ENCODE assay signal across 10 cellular contexts in genomic region chr1:25017436-25018109, GRCh38.
A peak's percentile ranks its signal among the peaks of the same experiment; 100 is the strongest.
DNase-seq lines count a peak whose midpoint lies in the region; ATAC-seq, FAIRE-seq and TF ChIP-seq lines count a peak whose summit lies in the region.
"Had no signal": no experiment of that assay in that cellular context is flagged by ENCODE, and none has a peak within 500 bp of the region (broad histone marks: within the 10 kb centered on the region; RNA-seq: fewer than 3 reads in every experiment).

No MANE protein-coding gene starts in this region.

- peaks cover 47% of the 10 kb centered on the region for H3K4me1 Mint-ChIP-seq in T-helper 1 cell treated with Interleukin-12 subunit alpha and Interleukin-12 subunit beta and Interleukin-4 antibody, amounts not matched to agents 30 μg/mL and 1 μg/mL, for 36 hours (ENCODE audit: low read depth)
- peaks cover 47% of the 10 kb centered on the region for H3K4me1 Mint-ChIP-seq in osteocyte (ENCODE audit: unreplicated experiment)

- H2AFZ ChIP-seq in OCI-LY7 (ENCODE audit: low read length), result no peak overlapping the region

- no peak for DNase-seq in T-helper 1 cell
- peak; percentile 15 for DNase-seq in RCC 7860 (ENCODE audit: low spot score)
- DNase-seq in dermis blood vessel endothelial cell, result peak; percentile 19
- DNase-seq in osteocyte (ENCODE audit: extremely low spot score, unreplicated experiment), result no peak
- no peak for DNase-seq in NK-92 treated with Interleukin-12 subunit alpha and Interleukin-12 subunit beta, amount 100 ng/mL, for 24 hours (lab: John Stamatoyannopoulos, UW)
- DNase-seq in OCI-LY7 (ENCODE audit: low spot score), result no peak

- H4K20me1 ChIP-seq in OCI-LY7 (ENCODE audit: insufficient read depth, low read length), result no peaks in the 10 kb centered on the region

- no peaks in the 10 kb centered on the region for H3K9me3 Mint-ChIP-seq in T-helper 1 cell treated with Interleukin-12 subunit alpha and Interleukin-12 subunit beta and Interleukin-4 antibody, amounts not matched to agents 30 μg/mL and 1 μg/mL, for 36 hours
- H3K9me3 Mint-ChIP-seq in osteocyte (ENCODE audit: unreplicated experiment), result no peaks in the 10 kb centered on the region

- H3K4me3 Mint-ChIP-seq in T-helper 1 cell treated with Interleukin-12 subunit alpha and Interleukin-12 subunit beta and Interleukin-4 antibody, amounts not matched to agents 30 μg/mL and 1 μg/mL, for 36 hours, result no peak overlapping the region
- H3K4me3 Mint-ChIP-seq in osteocyte (ENCODE audit: unreplicated experiment), result no peak overlapping the region

- no peak for TF ChIP-seq CTCF in osteocyte (IDR thresholded peaks at IDR 0.05)
- TF ChIP-seq CTCF in OCI-LY7 (conservative IDR thresholded peaks at IDR 0.05; ENCODE audit: low read length), result no peak

- no peaks in the 10 kb centered on the region for H3K9me3 ChIP-seq in OCI-LY7 (ENCODE audit: low read length)

- H3K79me2 ChIP-seq in OCI-LY7 (ENCODE audit: insufficient read depth, low read depth, low read length), result no peaks in the 10 kb centered on the region

- H3K27ac Mint-ChIP-seq in T-helper 1 cell treated with Interleukin-12 subunit alpha and Interleukin-12 subunit beta and Interleukin-4 antibody, amounts not matched to agents 30 μg/mL and 1 μg/mL, for 36 hours, result peak overlapping the region; percentile 73
- H3K27ac Mint-ChIP-seq in osteocyte (ENCODE audit: unreplicated experiment), result peak overlapping the region; percentile 67

- no peaks in the 10 kb centered on the region for H3K27me3 Mint-ChIP-seq in T-helper 1 cell treated with Interleukin-12 subunit alpha and Interleukin-12 subunit beta and Interleukin-4 antibody, amounts not matched to agents 30 μg/mL and 1 μg/mL, for 36 hours (ENCODE audit: low read depth)
- H3K27me3 Mint-ChIP-seq in osteocyte (ENCODE audit: unreplicated experiment), result no peaks in the 10 kb centered on the region

- H3K4me1 ChIP-seq in OCI-LY7 (ENCODE audit: insufficient read depth, low read length, poor library complexity, severe bottlenecking), result peaks cover 42% of the 10 kb centered on the region

- no TSS peak for BruUV-seq in OCI-LY7 (replicated peaks; lab: Mats Ljungman, UMichigan)

- CTCF ChIA-PET in OCI-LY7 (lab: Charles Lee; ENCODE audit: unreplicated experiment), result no interaction called here

- intact Hi-C loops in OCI-LY7 (cut with micrococcal nuclease; ENCODE audit: unreplicated experiment), result no loop called here

- POLR2A ChIA-PET in OCI-LY7 (lab: Charles Lee), result no interaction called here

- H3K4me2 ChIP-seq in OCI-LY7 (ENCODE audit: low read length), result no peak overlapping the region

- no peak for FAIRE-seq in RCC 7860 (lab: Jason Lieb, UNC)

- no peaks in the 10 kb centered on the region for H3K36me3 Mint-ChIP-seq in T-helper 1 cell treated with Interleukin-12 subunit alpha and Interleukin-12 subunit beta and Interleukin-4 antibody, amounts not matched to agents 30 μg/mL and 1 μg/mL, for 36 hours (ENCODE audit: low read depth)
- no peaks in the 10 kb centered on the region for H3K36me3 Mint-ChIP-seq in osteocyte (ENCODE audit: unreplicated experiment)

- no peak for ATAC-seq in HG03108 (IDR thresholded peaks at IDR 0.05; ENCODE audit: unreplicated experiment)

- H3K27ac ChIP-seq in OCI-LY7 (ENCODE audit: low read depth, low read length, poor library complexity, severe bottlenecking), result no peak overlapping the region
- H3K27ac ChIP-seq: 22Rv1, coronary artery had no signal

- H3K36me3 ChIP-seq in OCI-LY7 (ENCODE audit: insufficient read depth, low read length), result no peaks in the 10 kb centered on the region

- no peak overlapping the region for H3K4me3 ChIP-seq in OCI-LY7 (ENCODE audit: low read depth, low read length, poor library complexity, severe bottlenecking)
- H3K4me3 ChIP-seq: coronary artery had no signal

- no peaks in the 10 kb centered on the region for H3K9me2 ChIP-seq in OCI-LY7 (ENCODE audit: insufficient read depth, low read length)

Comparison
In these comparisons a context has a peak if more than half of its experiments do, and no peak if none do; other contexts are left out.
1. DNase-seq: peak in RCC 7860 (single experiment) and dermis blood vessel endothelial cell (single experiment); none in T-helper 1 cell (0 of 5), osteocyte (single experiment), NK-92 treated with Interleukin-12 subunit alpha and Interleukin-12 subunit beta, amount 100 ng/mL, for 24 hours (single experiment) and OCI-LY7 (single experiment).